8 cellular contexts compared by ENCODE assay signal in the genomic region with DNA sequence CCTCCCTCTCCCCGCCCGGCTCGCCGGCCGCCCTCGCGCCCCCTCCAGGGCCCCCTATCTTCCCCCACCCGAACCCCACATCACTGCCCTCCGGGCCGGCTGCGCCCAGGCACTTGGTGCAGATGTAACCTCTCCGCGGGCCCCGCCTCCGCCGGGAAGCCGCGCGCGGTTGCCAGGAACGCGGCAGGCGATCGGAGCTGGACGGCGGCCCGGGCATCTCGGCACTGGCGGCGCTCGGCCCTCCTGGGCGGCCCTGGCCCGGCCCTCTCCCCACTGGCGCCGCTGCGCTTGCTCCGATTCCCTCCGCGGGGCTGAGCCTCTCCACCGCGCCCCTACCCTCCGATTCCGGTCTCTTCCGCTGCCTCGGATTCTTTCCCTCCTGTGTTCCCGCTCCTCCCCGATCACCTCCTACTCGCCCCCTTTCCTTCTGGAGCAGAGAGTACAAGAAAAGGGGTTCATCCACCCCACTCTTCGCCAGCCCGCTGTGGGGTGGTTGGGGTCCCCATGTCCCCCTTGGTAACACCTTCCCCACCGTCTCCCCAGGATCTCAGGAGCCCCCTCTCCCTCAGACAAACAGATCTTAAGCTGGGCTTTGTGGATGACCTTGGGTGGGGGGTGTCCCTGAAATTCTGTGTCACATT.
A peak's percentile ranks its signal among the peaks of the same experiment; 100 is the strongest.
DNase-seq lines count a peak whose midpoint lies in the region; ATAC-seq and TF ChIP-seq lines count a peak whose summit lies in the region.

No MANE protein-coding gene starts in this region.

- H3K4me3 ChIP-seq in SK-N-SH (ENCODE audit: low read depth in 2 of 2, low read length in 1 of 2) (peak overlapping the region; percentile 42 to 43), dorsolateral prefrontal cortex (peak overlapping the region; percentile 33 to 78 (median 68)), left lung (peak overlapping the region; percentile 22 to 44)

- H3K27ac ChIP-seq in SK-N-SH (ENCODE audit: low read depth in 2 of 2, low read length in 1 of 2) (peak overlapping the region in 1 of 2 experiments; percentile 74; a peak in 2 of 4 replicates), dorsolateral prefrontal cortex (peak overlapping the region; percentile 75 to 100 (median 97)), left lung (peak overlapping the region; percentile 67 to 81)

- ATAC-seq in left lung: peak; percentile 92
- ATAC-seq in stimulated activated naive CD8-positive, alpha-beta T cell treated with anti-CD3 and anti-CD28 coated beads, Interleukin-15, Interleukin-2, amounts not matched to agents 100 U/mL and 50 U/mL, for 24 hours: peak; percentile 34
- no peak for ATAC-seq in HG03280 (IDR thresholded peaks at IDR 0.05; ENCODE audit: unreplicated experiment)
- ATAC-seq in GM19035 (IDR thresholded peaks at IDR 0.05; ENCODE audit: unreplicated experiment): no peak

- H3K9me2 ChIP-seq in SK-N-SH: no peaks in the 10 kb centered on the region

- intact Hi-C loops in dorsolateral prefrontal cortex (cut with DNase I) (loop anchor here in 1 of 2 donors (5.0 kb wide), 1 partner anchor 57 kb away; no protein-coding TSS in a partner anchor), left lung (cut with DNase I) (no loop called here)

- H3K9me3 ChIP-seq in SK-N-SH (no peaks in the 10 kb centered on the region), left lung (no peaks in the 10 kb centered on the region)

- no peaks in the 10 kb centered on the region for H3K27me3 ChIP-seq in SK-N-SH (ENCODE audit: insufficient read depth)
- no peaks in the 10 kb centered on the region for H3K27me3 ChIP-seq in dorsolateral prefrontal cortex
- peaks cover 0 to 21% of the 10 kb centered on the region in 2 donors for H3K27me3 ChIP-seq in left lung

- TF ChIP-seq CTCF in SK-N-SH (IDR thresholded peaks at IDR 0.05) (no peak), dorsolateral prefrontal cortex (IDR thresholded peaks at IDR 0.05 in 54 of 56, conservative IDR thresholded peaks at IDR 0.05 in 2 of 56; ENCODE audit: low read depth in 1 of 56, partially characterized antibody in 56 of 56) (peak in 23 of 56 donors; percentile 5 to 43 (median 16)), left lung (IDR thresholded peaks at IDR 0.05) (no peak)

- H3K79me2 ChIP-seq in SK-N-SH (ENCODE audit: insufficient read depth): no peaks in the 10 kb centered on the region

- peaks cover 7% of the 10 kb centered on the region for H3F3A ChIP-seq in SK-N-SH (replicated peaks; ENCODE audit: insufficient read depth)

- H3K4me1 ChIP-seq in SK-N-SH (ENCODE audit: control insufficient read depth in 1 of 2, insufficient read depth in 2 of 2, low read depth in 1 of 2, low read length in 1 of 2) (peaks cover 3 to 9% of the 10 kb centered on the region in 2 experiments; a peak in 1 of 4 replicates), left lung (peaks cover 4 to 35% of the 10 kb centered on the region in 2 donors)

- POLR2A ChIA-PET in SK-N-SH (lab: Yijun Ruan, JAX): interaction anchor here (1.0 to 1.1 kb wide), 5 partner anchors 9 to 90 kb away, joined by 3 to 6 read pairs (median 6); no protein-coding TSS in a partner anchor

- TF ChIP-seq EP300 in SK-N-SH (IDR thresholded peaks at IDR 0.05; ENCODE audit: borderline replicate concordance in 1 of 2, low read depth in 1 of 2, low read length in 1 of 2): no peak

- H4K20me1 ChIP-seq in SK-N-SH (ENCODE audit: insufficient read depth): no peaks in the 10 kb centered on the region

- WGBS in SK-N-SH (ENCODE audit: low lambda C conversion rate): 13% methylated on average over 12 of the region's 51 CpGs

- TF ChIP-seq RAD21 in SK-N-SH (IDR thresholded peaks at IDR 0.05; ENCODE audit: low read length): no peak

- DNase-seq in activated CD4-positive, alpha-beta T cell treated with anti-CD3 and anti-CD28 coated beads for 48 hours: peak; percentile 26
- DNase-seq in activated CD4-positive, alpha-beta T cell treated with anti-CD3 and anti-CD28 coated beads, Interleukin-2, amount 50 U/mL, for 48 hours: no peak
- DNase-seq in SK-N-SH: peak; percentile 90
- DNase-seq in dorsolateral prefrontal cortex: peak; percentile 69 to 92 (median 81)
- DNase-seq in left lung: peak; percentile 76 to 94
- peak; percentile 27 for DNase-seq in stimulated activated naive CD8-positive, alpha-beta T cell treated with anti-CD3 and anti-CD28 coated beads, Interleukin-15, Interleukin-2, amounts not matched to agents 100 U/mL and 50 U/mL, for 24 hours

- peak overlapping the region; percentile 92 for H2AFZ ChIP-seq in SK-N-SH (ENCODE audit: low read depth)

- H3K36me3 ChIP-seq in SK-N-SH (replicated peaks in 1 of 2; ENCODE audit: control insufficient read depth in 1 of 2, insufficient read depth in 2 of 2, low read length in 1 of 2): no peaks in the 10 kb centered on the region
- H3K36me3 ChIP-seq in left lung: no peaks in the 10 kb centered on the region

- H3K9ac ChIP-seq in SK-N-SH: peak overlapping the region; percentile 71

- peak overlapping the region; percentile 83 for H3K4me2 ChIP-seq in SK-N-SH

- CTCF ChIA-PET in SK-N-SH (lab: Yijun Ruan, JAX): interaction anchor here (0.8 to 1.8 kb wide), 3 partner anchors 11 to 419 kb away, joined by 3 to 4 read pairs (median 3); no protein-coding TSS in a partner anchor

TF ChIP-seq in SK-N-SH, 30 proteins besides CTCF, POLR2A, EP300 and RAD21:
- TF ChIP-seq TAF1 (IDR thresholded peaks at IDR 0.05; ENCODE audit: borderline replicate concordance, low read depth, low read length) (peak; percentile 28; the same call in 1 of the 2 replicates), CHD2 (IDR thresholded peaks at IDR 0.05; ENCODE audit: low read length, partially characterized antibody) (peak; percentile 9), FOXM1 (IDR thresholded peaks at IDR 0.05; ENCODE audit: low read depth) (no peak), MXI1 (IDR thresholded peaks at IDR 0.05; ENCODE audit: low read depth, low read length) (peak; percentile 5; the same call in 1 of the 2 replicates), NRF1 (IDR thresholded peaks at IDR 0.05; ENCODE audit: low read depth, low read length) (0 out of 2 replicates have a peak, but pooled peaks have one; percentile 19), MAX (IDR thresholded peaks at IDR 0.05; ENCODE audit: low read depth) (0 out of 2 replicates have a peak, but pooled peaks have one; percentile 40), NFIC (IDR thresholded peaks at IDR 0.05; ENCODE audit: borderline replicate concordance) (peak; percentile 50; the same call in 1 of the 2 replicates), EZH2phosphoT487 (IDR thresholded peaks at IDR 0.05; ENCODE audit: borderline replicate concordance, low read depth) (no peak)
- TF ChIP-seq, protein P1, sequence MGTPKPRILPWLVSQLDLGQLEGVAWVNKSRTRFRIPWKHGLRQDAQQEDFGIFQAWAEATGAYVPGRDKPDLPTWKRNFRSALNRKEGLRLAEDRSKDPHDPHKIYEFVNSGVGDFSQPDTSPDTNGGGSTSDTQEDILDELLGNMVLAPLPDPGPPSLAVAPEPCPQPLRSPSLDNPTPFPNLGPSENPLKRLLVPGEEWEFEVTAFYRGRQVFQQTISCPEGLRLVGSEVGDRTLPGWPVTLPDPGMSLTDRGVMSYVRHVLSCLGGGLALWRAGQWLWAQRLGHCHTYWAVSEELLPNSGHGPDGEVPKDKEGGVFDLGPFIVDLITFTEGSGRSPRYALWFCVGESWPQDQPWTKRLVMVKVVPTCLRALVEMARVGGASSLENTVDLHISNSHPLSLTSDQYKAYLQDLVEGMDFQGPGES (IDR thresholded peaks at IDR 0.05; ENCODE audit: low read depth, low read length): no peak

Comparison
In these comparisons a context has a peak if more than half of its experiments do, and no peak if none do; other contexts are left out.
1. DNase-seq: peak in activated CD4-positive, alpha-beta T cell treated with anti-CD3 and anti-CD28 coated beads for 48 hours (single experiment), SK-N-SH (single experiment), dorsolateral prefrontal cortex (10 of 10), left lung (2 of 2) and stimulated activated naive CD8-positive, alpha-beta T cell treated with anti-CD3 and anti-CD28 coated beads, Interleukin-15, Interleukin-2, amounts not matched to agents 100 U/mL and 50 U/mL, for 24 hours (single experiment); none in activated CD4-positive, alpha-beta T cell treated with anti-CD3 and anti-CD28 coated beads, Interleukin-2, amount 50 U/mL, for 48 hours (0 of 2).
2. ATAC-seq: peak in left lung (single experiment) and stimulated activated naive CD8-positive, alpha-beta T cell treated with anti-CD3 and anti-CD28 coated beads, Interleukin-15, Interleukin-2, amounts not matched to agents 100 U/mL and 50 U/mL, for 24 hours (single experiment); none in HG03280 (single experiment) and GM19035 (single experiment).
3. Peak in every context shown above with its lines, with median percentiles within 50 percentile points of each other: H3K4me3 ChIP-seq.